Comparison of ENCODE assay signal across 39 cellular contexts in genomic region chr7:93239824-93240223, GRCh38. TPM values are rescaled to one million over a fixed set of nuclear protein-coding genes. Genes with fewer than 3 reads are reported as not detected.
"Had no signal": no experiment of that assay in that cellular context is flagged by ENCODE, and none has a peak within 500 bp of the region (broad histone marks: within the 10 kb centered on the region; RNA-seq: fewer than 3 reads in every experiment).

No MANE protein-coding gene starts in this region.

- H3K36me3 Mint-ChIP-seq: activated CD4-positive, alpha-beta memory T cell treated with anti-CD3 and anti-CD28 coated beads for 36 hours; activated naive CD4-positive, alpha-beta T cell treated with anti-CD3 and anti-CD28 coated beads, Interleukin-2, amount 50 U/mL, for 72 hours; brain had no signal

- H3K4me3 Mint-ChIP-seq: activated B cell treated with CpG ODN at 0.5 μM for 24 hours; activated CD4-positive, alpha-beta memory T cell treated with anti-CD3 and anti-CD28 coated beads for 36 hours; activated CD4-positive, alpha-beta T cell treated with anti-CD3 and anti-CD28 coated beads, Interleukin-2, amount 10 ng/mL, durations not matched to agents 24 days and 14 days; activated CD8-positive, alpha-beta T cell treated with anti-CD3 and anti-CD28 coated beads for 36 hours; activated naive CD4-positive, alpha-beta T cell treated with anti-CD3 and anti-CD28 coated beads for 36 hours; activated naive CD8-positive, alpha-beta T cell treated with anti-CD3 and anti-CD28 coated beads for 36 hours; activated T-cell treated with anti-CD3 and anti-CD28 coated beads, Interleukin-2, amount 50 U/mL, for 4 hours; activated T-cell treated with anti-CD3 and anti-CD28 coated beads, Interleukin-2, amount 50 U/mL, for 72 hours; activated T-helper 1 cell treated with anti-CD3 and anti-CD28 coated beads, Interleukin-12 subunit alpha, Interleukin-12 subunit beta, Interleukin-2, Interleukin-4 antibody, amounts not matched to agents 30 ng/mL and 10 ng/mL and 1 ng/mL, durations not matched to agents 14 hours and 24 hours and 36 hours; activated T-helper 17 cell treated with anti-CD3 and anti-CD28 coated beads, Interleukin-2, amount 50 U/mL, for 72 hours; brain; central memory CD8-positive, alpha-beta T cell; T-helper 1 cell treated with Interleukin-12 subunit alpha and Interleukin-12 subunit beta and Interleukin-4 antibody, amounts not matched to agents 30 μg/mL and 1 μg/mL, for 36 hours; T-helper 2 cell treated with Interferon-gamma antibody and Interleukin-4, amounts not matched to agents 5 μg/mL and 100 μg/mL, for 36 hours had no signal

- H3K9me3 ChIP-seq: adrenal gland, ascending aorta had no signal

- H3K27me3 Mint-ChIP-seq: activated B cell treated with CpG ODN at 0.5 μM for 24 hours; activated CD4-positive, alpha-beta memory T cell treated with anti-CD3 and anti-CD28 coated beads for 36 hours; activated CD4-positive, alpha-beta T cell treated with anti-CD3 and anti-CD28 coated beads, Interleukin-2, amount 10 ng/mL, durations not matched to agents 24 days and 14 days; activated CD8-positive, alpha-beta T cell treated with anti-CD3 and anti-CD28 coated beads for 36 hours; activated naive CD8-positive, alpha-beta T cell treated with anti-CD3 and anti-CD28 coated beads for 36 hours; activated T-helper 17 cell treated with anti-CD3 and anti-CD28 coated beads, Interleukin-2, amount 50 U/mL, for 72 hours; brain; central memory CD8-positive, alpha-beta T cell had no signal

- DNase-seq: activated B cell treated with CpG ODN at 0.5 μM for 24 hours; activated CD4-positive, alpha-beta memory T cell treated with anti-CD3 and anti-CD28 coated beads for 36 hours; activated CD4-positive, alpha-beta T cell treated with anti-CD3 and anti-CD28 coated beads for 4 hours; activated CD4-positive, alpha-beta T cell treated with anti-CD3 and anti-CD28 coated beads, Interleukin-2, amount 10 ng/mL, durations not matched to agents 24 days and 14 days; activated CD4-positive, alpha-beta T cell treated with anti-CD3 and anti-CD28 coated beads, Interleukin-2, amount 50 U/mL, for 1 hour; activated CD4-positive, alpha-beta T cell treated with anti-CD3 and anti-CD28 coated beads, Interleukin-2, amount 50 U/mL, for 4 hours; activated CD4-positive, CD25-positive, alpha-beta regulatory T cell treated with anti-CD3 and anti-CD28 coated beads, Interleukin-2, amount 50 U/mL, for 72 hours; activated CD8-positive, alpha-beta memory T cell treated with anti-CD3 and anti-CD28 coated beads, Interleukin-2, amount 50 U/mL, for 4 hours; activated CD8-positive, alpha-beta T cell treated with anti-CD3 and anti-CD28 coated beads for 36 hours; activated effector memory CD4-positive, alpha-beta T cell treated with anti-CD3 and anti-CD28 coated beads, Interleukin-2, amount 50 U/mL, for 16 hours; activated gamma-delta T cell treated with Interleukin-2 at 50 U/mL for 16 hours; activated naive CD4-positive, alpha-beta T cell; activated naive CD4-positive, alpha-beta T cell treated with anti-CD3 and anti-CD28 coated beads for 36 hours; activated naive CD4-positive, alpha-beta T cell treated with anti-CD3 and anti-CD28 coated beads, Interleukin-2, amount 50 U/mL, for 16 hours; activated naive CD8-positive, alpha-beta T cell treated with anti-CD3 and anti-CD28 coated beads for 36 hours; activated T-cell treated with anti-CD3 and anti-CD28 coated beads for 4 hours; activated T-cell treated with anti-CD3 and anti-CD28 coated beads, Interleukin-2, amount 50 U/mL, for 1 hour; activated T-cell treated with anti-CD3 and anti-CD28 coated beads, Interleukin-2, amount 50 U/mL, for 4 hours; activated T-cell treated with anti-CD3 and anti-CD28 coated beads, Interleukin-2, amount 50 U/mL, for 72 hours; adrenal gland; amniotic stem cell; caudate nucleus; cerebellar nuclear complex; SW 1271; T-helper 1 cell; T-helper 2 cell; T-helper 9 cell had no signal

- H3K4me3 ChIP-seq: adrenal gland, ascending aorta, cardiac muscle cell had no signal

- H3K27ac Mint-ChIP-seq: activated B cell treated with CpG ODN at 0.5 μM for 24 hours; activated CD4-positive, alpha-beta memory T cell treated with anti-CD3 and anti-CD28 coated beads for 36 hours; activated CD4-positive, alpha-beta T cell treated with anti-CD3 and anti-CD28 coated beads, Interleukin-2, amount 10 ng/mL, durations not matched to agents 24 days and 14 days; activated CD8-positive, alpha-beta T cell treated with anti-CD3 and anti-CD28 coated beads for 36 hours; activated naive CD4-positive, alpha-beta T cell treated with anti-CD3 and anti-CD28 coated beads for 36 hours; activated naive CD4-positive, alpha-beta T cell treated with anti-CD3 and anti-CD28 coated beads, Interleukin-2, amount 50 U/mL, for 72 hours; activated naive CD8-positive, alpha-beta T cell treated with anti-CD3 and anti-CD28 coated beads for 36 hours; activated T-cell treated with anti-CD3 and anti-CD28 coated beads, Interleukin-2, amount 50 U/mL, for 72 hours; activated T-helper 1 cell treated with anti-CD3 and anti-CD28 coated beads, Interleukin-12 subunit alpha, Interleukin-12 subunit beta, Interleukin-2, Interleukin-4 antibody, amounts not matched to agents 30 ng/mL and 10 ng/mL and 1 ng/mL, durations not matched to agents 14 hours and 24 hours and 36 hours; brain; T-helper 1 cell treated with Interleukin-12 subunit alpha and Interleukin-12 subunit beta and Interleukin-4 antibody, amounts not matched to agents 30 μg/mL and 1 μg/mL, for 36 hours; T-helper 2 cell treated with Interferon-gamma antibody and Interleukin-4, amounts not matched to agents 5 μg/mL and 100 μg/mL, for 36 hours had no signal

- H3K4me1 ChIP-seq: adrenal gland, ascending aorta had no signal

- H3K36me3 ChIP-seq: adrenal gland, cardiac muscle cell had no signal

- H3K9me3 Mint-ChIP-seq: activated B cell treated with CpG ODN at 0.5 μM for 24 hours; activated CD4-positive, alpha-beta memory T cell treated with anti-CD3 and anti-CD28 coated beads for 36 hours; activated CD4-positive, alpha-beta T cell treated with anti-CD3 and anti-CD28 coated beads, Interleukin-2, amount 10 ng/mL, durations not matched to agents 24 days and 14 days; activated CD8-positive, alpha-beta T cell treated with anti-CD3 and anti-CD28 coated beads for 36 hours; activated naive CD4-positive, alpha-beta T cell treated with anti-CD3 and anti-CD28 coated beads for 36 hours; activated naive CD4-positive, alpha-beta T cell treated with anti-CD3 and anti-CD28 coated beads, Interleukin-2, amount 50 U/mL, for 72 hours; activated naive CD8-positive, alpha-beta T cell treated with anti-CD3 and anti-CD28 coated beads for 36 hours; activated T-cell treated with anti-CD3 and anti-CD28 coated beads, Interleukin-2, amount 50 U/mL, for 4 hours; activated T-cell treated with anti-CD3 and anti-CD28 coated beads, Interleukin-2, amount 50 U/mL, for 72 hours; activated T-helper 1 cell treated with anti-CD3 and anti-CD28 coated beads, Interleukin-12 subunit alpha, Interleukin-12 subunit beta, Interleukin-2, Interleukin-4 antibody, amounts not matched to agents 30 ng/mL and 10 ng/mL and 1 ng/mL, durations not matched to agents 14 hours and 24 hours and 36 hours; activated T-helper 17 cell treated with anti-CD3 and anti-CD28 coated beads, Interleukin-2, amount 50 U/mL, for 72 hours; brain; central memory CD8-positive, alpha-beta T cell; T-helper 1 cell treated with Interleukin-12 subunit alpha and Interleukin-12 subunit beta and Interleukin-4 antibody, amounts not matched to agents 30 μg/mL and 1 μg/mL, for 36 hours; T-helper 2 cell treated with Interferon-gamma antibody and Interleukin-4, amounts not matched to agents 5 μg/mL and 100 μg/mL, for 36 hours had no signal

- ATAC-seq: activated CD8-positive, alpha-beta T cell treated with anti-CD3 and anti-CD28 coated beads for 36 hours; activated naive CD4-positive, alpha-beta T cell treated with anti-CD3 and anti-CD28 coated beads, Interleukin-2, amount 50 U/mL, for 72 hours; activated T-cell treated with anti-CD3 and anti-CD28 coated beads, Interleukin-2, amount 50 U/mL, for 4 hours; activated T-cell treated with anti-CD3 and anti-CD28 coated beads, Interleukin-2, amount 50 U/mL, for 72 hours; activated T-helper 17 cell treated with anti-CD3 and anti-CD28 coated beads, Interleukin-2, amount 50 U/mL, for 72 hours had no signal

- H3K4me1 Mint-ChIP-seq: activated B cell treated with CpG ODN at 0.5 μM for 24 hours; activated CD4-positive, alpha-beta T cell treated with anti-CD3 and anti-CD28 coated beads, Interleukin-2, amount 10 ng/mL, durations not matched to agents 24 days and 14 days had no signal

- H3K27me3 ChIP-seq: adrenal gland, ascending aorta, cardiac muscle cell had no signal

- H3K27ac ChIP-seq: adrenal gland, ascending aorta, cardiac muscle cell, VCaP had no signal

RNA-seq across cellular contexts. Expression of gene HEPACAM2, which starts 13.6 kb away (rescaled TPM):
- total RNA-seq: activated B cell treated with CpG ODN at 0.5 μM for 24 hours; activated CD4-positive, alpha-beta T cell treated with anti-CD3 and anti-CD28 coated beads, Interleukin-2, amount 10 ng/mL, durations not matched to agents 24 days and 14 days; activated CD8-positive, alpha-beta memory T cell treated with anti-CD3 and anti-CD28 coated beads for 36 hours; activated CD8-positive, alpha-beta T cell treated with anti-CD3 and anti-CD28 coated beads for 36 hours; activated naive CD8-positive, alpha-beta T cell treated with anti-CD3 and anti-CD28 coated beads for 36 hours; activated T-cell treated with anti-CD3 and anti-CD28 coated beads, Interleukin-2, amount 50 U/mL, for 4 hours; activated T-cell treated with anti-CD3 and anti-CD28 coated beads, Interleukin-2, amount 50 U/mL, for 72 hours; activated T-helper 1 cell treated with anti-CD3 and anti-CD28 coated beads, Interleukin-12 subunit alpha, Interleukin-12 subunit beta, Interleukin-2, Interleukin-4 antibody, amounts not matched to agents 30 ng/mL and 10 ng/mL and 1 ng/mL, durations not matched to agents 14 hours and 24 hours and 36 hours; activated T-helper 17 cell treated with anti-CD3 and anti-CD28 coated beads, Interleukin-2, amount 50 U/mL, for 72 hours; ascending aorta; bronchial epithelial cell; cardiac muscle cell had no signal
- polyA plus RNA-seq: cardiac muscle cell had no signal
